ENCODE assay signal across 1 cellular context in genomic region chr18:63186520-63186919, GRCh38.
A peak's percentile ranks its signal among the peaks of the same experiment; 100 is the strongest.
TF ChIP-seq lines count a peak whose summit lies in the region.

No MANE protein-coding gene starts in this region.

TF ChIP-seq in GM12878, 131 proteins besides CTCF, POLR2A, EP300 and RAD21 (continued from another document):
- TF ChIP-seq NKRF (conservative IDR thresholded peaks at IDR 0.05) (no peak), IKZF2 (IDR thresholded peaks at IDR 0.05) (no peak), FOXK2 (IDR thresholded peaks at IDR 0.05) (no peak), CEBPB (IDR thresholded peaks at IDR 0.05; ENCODE audit: borderline replicate concordance in 1 of 2, low read depth in 2 of 2, low read length in 2 of 2) (peak in 1 of 2 experiments; percentile 34; a peak in 1 of 4 replicates), NFXL1 (IDR thresholded peaks at IDR 0.05; ENCODE audit: borderline replicate concordance) (no peak)
